ENCODE assay signal across 16 cellular contexts in the genomic region with DNA sequence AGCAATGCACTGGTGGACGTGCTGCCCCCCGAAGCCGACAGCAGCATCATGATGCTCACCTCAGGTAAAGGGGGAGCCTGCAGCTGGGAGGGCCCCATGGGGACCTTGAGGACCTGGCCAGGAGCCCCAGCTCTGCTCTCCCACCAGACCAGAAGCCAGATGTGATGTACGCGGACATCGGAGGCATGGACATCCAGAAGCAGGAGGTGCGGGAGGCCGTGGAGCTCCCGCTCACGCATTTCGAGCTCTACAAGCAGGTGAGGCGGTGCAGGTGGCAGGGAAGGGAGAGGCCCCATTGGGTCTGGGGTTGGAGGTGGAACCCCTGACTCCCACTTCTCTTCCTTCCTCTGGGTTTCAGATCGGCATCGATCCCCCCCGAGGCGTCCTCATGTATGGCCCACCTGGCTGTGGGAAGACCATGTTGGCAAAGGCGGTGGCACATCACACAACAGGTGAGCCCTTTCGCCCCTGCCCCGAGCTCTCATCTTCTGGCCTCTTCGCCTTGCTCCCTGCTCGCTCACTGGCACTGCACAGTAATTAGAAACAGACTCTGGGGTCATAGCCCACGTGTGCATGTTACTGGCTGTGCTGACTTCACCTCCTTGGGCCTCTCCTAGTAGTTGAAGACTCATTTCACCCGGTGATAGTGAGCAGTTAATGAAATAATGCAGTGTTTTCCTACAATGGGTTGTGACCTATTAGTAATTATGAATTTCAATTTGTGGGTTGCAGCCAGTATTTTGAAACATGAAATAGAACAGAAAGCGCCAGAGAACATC.
"Had no signal": no experiment of that assay in that cellular context is flagged by ENCODE, and none has a peak within 500 bp of the region (broad histone marks: within the 10 kb centered on the region; RNA-seq: fewer than 3 reads in every experiment).

No MANE protein-coding gene starts in this region.

- H3K27ac ChIP-seq: esophagus muscularis mucosa, foreskin keratinocyte, heart left ventricle, parathyroid adenoma, testis had no signal

- H3K9me3 ChIP-seq: esophagus muscularis mucosa, heart left ventricle, testis had no signal

- H3K27me3 ChIP-seq: esophagus muscularis mucosa, foreskin keratinocyte, heart left ventricle, testis had no signal

- H3K27me3 Mint-ChIP-seq: activated B cell treated with CpG ODN at 0.5 μM for 24 hours; activated CD8-positive, alpha-beta T cell treated with anti-CD3 and anti-CD28 coated beads for 36 hours; central memory CD8-positive, alpha-beta T cell had no signal

- ATAC-seq: activated CD8-positive, alpha-beta T cell treated with anti-CD3 and anti-CD28 coated beads for 36 hours; foreskin keratinocyte; heart left ventricle had no signal

- H3K4me3 ChIP-seq: esophagus muscularis mucosa, heart left ventricle, testis had no signal

- DNase-seq: activated B cell treated with CpG ODN at 0.5 μM for 24 hours; activated CD4-positive, alpha-beta T cell treated with anti-CD3 and anti-CD28 coated beads for 48 hours; activated CD8-positive, alpha-beta memory T cell treated with anti-CD3 and anti-CD28 coated beads, Interleukin-2, amount 50 U/mL, for 48 hours; activated CD8-positive, alpha-beta T cell treated with anti-CD3 and anti-CD28 coated beads for 36 hours; activated naive CD4-positive, alpha-beta T cell treated with Interleukin-2 at 50 U/mL for 16 hours; amniotic stem cell; cortex of kidney; effector CD4-positive, alpha-beta T cell; foreskin keratinocyte; heart left ventricle; stimulated activated naive CD4-positive, alpha-beta T cell treated with Interleukin-2 at 50 U/mL for 16 hours; SW 1271; testis had no signal

- H3K9me3 Mint-ChIP-seq: activated B cell treated with CpG ODN at 0.5 μM for 24 hours; activated CD8-positive, alpha-beta T cell treated with anti-CD3 and anti-CD28 coated beads for 36 hours; central memory CD8-positive, alpha-beta T cell had no signal

- H3K4me3 Mint-ChIP-seq: activated CD8-positive, alpha-beta T cell treated with anti-CD3 and anti-CD28 coated beads for 36 hours; central memory CD8-positive, alpha-beta T cell had no signal
